Comparison of ENCODE assay signal across 4 cellular contexts in the genomic region with DNA sequence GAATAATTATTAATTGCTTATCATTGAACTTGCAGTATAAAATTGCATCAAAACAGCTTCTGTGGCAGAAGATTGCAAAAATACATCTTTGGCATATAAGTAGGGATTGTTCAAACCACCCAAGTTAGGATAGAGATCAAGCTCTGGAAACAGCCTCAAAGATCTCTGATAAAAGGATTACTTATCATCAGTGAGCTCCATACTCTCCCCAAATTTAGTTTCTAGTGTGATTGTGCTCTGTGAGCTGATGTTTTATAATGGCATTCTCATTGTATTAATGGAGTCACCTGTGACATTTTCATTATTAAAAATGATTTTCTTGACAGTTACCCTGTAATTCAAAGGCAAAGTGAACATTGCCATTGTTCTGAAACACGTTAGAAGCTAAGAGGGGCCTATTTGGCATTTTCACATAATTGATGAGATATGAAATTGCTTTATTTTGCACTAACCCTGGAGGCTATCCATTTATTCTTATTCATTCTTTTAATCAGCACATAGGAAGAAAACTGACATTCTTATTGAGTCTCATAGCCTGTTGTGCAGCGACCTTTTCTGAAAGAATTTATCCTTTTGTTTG.
"Had no signal": no experiment of that assay in that cellular context is flagged by ENCODE, and none has a peak within 500 bp of the region (broad histone marks: within the 10 kb centered on the region; RNA-seq: fewer than 3 reads in every experiment).

No MANE protein-coding gene starts in this region.

- H3K4me3 ChIP-seq: GM23338 had no signal

- H3K4me2 ChIP-seq: GM23338 had no signal

- H2AFZ ChIP-seq: GM23338 had no signal

- DNase-seq: H9, HCEC 1CT, IMR-90 had no signal
